Comparison of ENCODE assay signal across 21 cellular contexts in genomic region chr5:53191766-53192165, GRCh38.
DNase-seq lines count a peak whose midpoint lies in the region; ATAC-seq and TF ChIP-seq lines count a peak whose summit lies in the region.
"Had no signal": no experiment of that assay in that cellular context is flagged by ENCODE, and none has a peak within 500 bp of the region (broad histone marks: within the 10 kb centered on the region; RNA-seq: fewer than 3 reads in every experiment).

No MANE protein-coding gene starts in this region.

- H3K4me3 ChIP-seq in fibroblast of villous mesenchyme (ENCODE audit: low read depth, low read length), result no peak overlapping the region
- H3K4me3 ChIP-seq: A549 had no signal

- no peak for TF ChIP-seq CTCF in fibroblast of villous mesenchyme (IDR thresholded peaks at IDR 0.05; ENCODE audit: insufficient read depth, low read depth, low read length)

- DNase-seq in DMS53 (lab: John Stamatoyannopoulos, UW), result peak; percentile 60
- DNase-seq in ELR (ENCODE audit: low read depth), result peak; percentile 32
- DNase-seq in NCI-H2227 treated with DMSO at 0.1 percent for 48 hours (lab: John Stamatoyannopoulos, UW), result peak; percentile 3
- peak; percentile 89 for DNase-seq in fibroblast of villous mesenchyme (ENCODE audit: low read depth)
- DNase-seq in hypothalamus (lab: John Stamatoyannopoulos, UW), result no peak
- no peak for DNase-seq in activated CD4-positive, alpha-beta T cell treated with anti-CD3 and anti-CD28 coated beads for 1 hour
- DNase-seq: CD4-positive, alpha-beta T cell; DMS79 treated with DMSO at 0.1 percent for 48 hours; GDM1; H9; Kasumi-1; MM.1S; NCI-H1092; NCI-H146; NCI-H2081 treated with DMSO at 0.1 percent for 48 hours; NCI-H774; SHP77; SK-N-SH; T-cell had no signal

- no peak for ATAC-seq in GM19351 (IDR thresholded peaks at IDR 0.05; ENCODE audit: unreplicated experiment)
- ATAC-seq: A549, T-cell had no signal

Comparison
In these comparisons a context has a peak if more than half of its experiments do, and no peak if none do; other contexts are left out.
1. DNase-seq: peak in DMS53 (single experiment), ELR (single experiment), NCI-H2227 treated with DMSO at 0.1 percent for 48 hours (single experiment) and fibroblast of villous mesenchyme (single experiment); none in hypothalamus (0 of 51) and activated CD4-positive, alpha-beta T cell treated with anti-CD3 and anti-CD28 coated beads for 1 hour (single experiment).